ENCODE assay signal across 2 cellular contexts in genomic region chr22:38097557-38098409, GRCh38.
A peak's percentile ranks its signal among the peaks of the same experiment; 100 is the strongest.
TF ChIP-seq lines count a peak whose summit lies in the region.

No MANE protein-coding gene starts in this region.

TF ChIP-seq in HEK293, 187 proteins besides CTCF, POLR2A, EP300 and RAD21:
- peak; percentile 40 for TF ChIP-seq SP3 (tag by site-specific recombination; IDR thresholded peaks at IDR 0.05)
- peak; percentile 35; the same call in 1 of the 2 replicates for TF ChIP-seq ZFHX2 (tag by site-specific recombination; conservative IDR thresholded peaks at IDR 0.05)
- no peak for TF ChIP-seq HOXA7 (CRISPR knock-in tag; IDR thresholded peaks at IDR 0.05; ENCODE audit: borderline replicate concordance)
- TF ChIP-seq ZBTB26 (tag by site-specific recombination; optimal IDR thresholded peaks at IDR 0.05) = no peak
- TF ChIP-seq ZNF561 (tag by site-specific recombination; IDR thresholded peaks at IDR 0.05; ENCODE audit: borderline replicate concordance) = no peak
- TF ChIP-seq SP2 (tag by site-specific recombination; IDR thresholded peaks at IDR 0.05) = peak; percentile 43
- TF ChIP-seq EGR2 (tag by site-specific recombination; IDR thresholded peaks at IDR 0.05; ENCODE audit: low read depth) = peak; percentile 45; the same call in 1 of the 2 replicates
- TF ChIP-seq ZNF341 (tag by site-specific recombination; IDR thresholded peaks at IDR 0.05; ENCODE audit: low read depth) = no peak
- TF ChIP-seq KLF1 (tag by site-specific recombination; IDR thresholded peaks at IDR 0.05) = peak; percentile 90
- no peak for TF ChIP-seq KLF16 (tag by site-specific recombination; IDR thresholded peaks at IDR 0.05)
- 0 out of 2 replicates have a peak, but pooled peaks have one; percentile 8 for TF ChIP-seq GLIS1 (tag by site-specific recombination; IDR thresholded peaks at IDR 0.05)
- no peak for TF ChIP-seq ZNF645 (tag by site-specific recombination; IDR thresholded peaks at IDR 0.05)
- no peak for TF ChIP-seq ZNF701 (tag by site-specific recombination; IDR thresholded peaks at IDR 0.05)
- no peak for TF ChIP-seq ZBTB21 (tag by site-specific recombination; IDR thresholded peaks at IDR 0.05)
- TF ChIP-seq KLF17 (tag by site-specific recombination; IDR thresholded peaks at IDR 0.05) = 0 out of 2 replicates have a peak, but pooled peaks have one; percentile 27
- peak; percentile 38; the same call in 1 of the 2 replicates for TF ChIP-seq KLF9 (tag by site-specific recombination; IDR thresholded peaks at IDR 0.05; ENCODE audit: low read depth)

TF ChIP-seq in K562, 482 proteins besides CTCF, POLR2A, EP300 and RAD21:
- no peak for TF ChIP-seq NKRF (IDR thresholded peaks at IDR 0.05; ENCODE audit: borderline replicate concordance)
- no peak for TF ChIP-seq ZFX (CRISPR knock-in tag; IDR thresholded peaks at IDR 0.05)
- peak; percentile 48; the same call in 1 of the 2 replicates for TF ChIP-seq ZBTB7A (IDR thresholded peaks at IDR 0.05; ENCODE audit: borderline replicate concordance, control insufficient read depth, low read depth, low read length)
- peak; percentile 45; the same call in 1 of the 2 replicates for TF ChIP-seq MYC (IDR thresholded peaks at IDR 0.05; ENCODE audit: low read depth, low read length)
- no peak for TF ChIP-seq MYC (CRISPR knock-in tag; IDR thresholded peaks at IDR 0.05; ENCODE audit: borderline replicate concordance, low read depth)
- 0 out of 2 replicates have a peak, but pooled peaks have one; percentile 27 for TF ChIP-seq ZNF263 (CRISPR knock-in tag; IDR thresholded peaks at IDR 0.05; ENCODE audit: borderline replicate concordance)
- no peak for TF ChIP-seq KAT7 (CRISPR knock-in tag; IDR thresholded peaks at IDR 0.05; ENCODE audit: borderline replicate concordance)
- TF ChIP-seq EZH2 (IDR thresholded peaks at IDR 0.05; ENCODE audit: borderline replicate concordance, low read depth, low read length) = no peak
- TF ChIP-seq BHLHE40 (IDR thresholded peaks at IDR 0.05; ENCODE audit: low read length) = peak; percentile 58
- peak in 1 of 2 experiments; percentile 90; a peak in 1 of 3 replicates for TF ChIP-seq CBX3 (IDR thresholded peaks at IDR 0.05; ENCODE audit: borderline replicate concordance in 1 of 2, low read length in 2 of 2)
- peak; percentile 94 to 99 for TF ChIP-seq E2F6 (IDR thresholded peaks at IDR 0.05; ENCODE audit: borderline replicate concordance in 1 of 2, extremely low read depth in 1 of 2, insufficient read depth in 1 of 2, insufficient read length in 1 of 2, low read depth in 1 of 2, low read length in 1 of 2, poor library complexity in 1 of 2, severe bottlenecking in 1 of 2)
- TF ChIP-seq NFYB (IDR thresholded peaks at IDR 0.05; ENCODE audit: extremely low read depth, insufficient read length) = no peak
- TF ChIP-seq SMC3 (conservative IDR thresholded peaks at IDR 0.05; ENCODE audit: insufficient read depth, low read depth, low read length) = peak; percentile 49; the same call in 1 of the 2 replicates
- peak; percentile 36; the same call in 1 of the 2 replicates for TF ChIP-seq TFAP4 (CRISPR knock-in tag; IDR thresholded peaks at IDR 0.05; ENCODE audit: borderline replicate concordance)
- TF ChIP-seq EGR1 (conservative IDR thresholded peaks at IDR 0.05) = peak; percentile 60; the same call in 1 of the 2 replicates
- TF ChIP-seq ZBTB33 (CRISPR knock-in tag; IDR thresholded peaks at IDR 0.05) = peak; percentile 99
- peak; percentile 82 for TF ChIP-seq MAX (CRISPR knock-in tag; IDR thresholded peaks at IDR 0.05)
- no peak for TF ChIP-seq ZNF232 (CRISPR knock-in tag; IDR thresholded peaks at IDR 0.05)
- peak; percentile 98 for TF ChIP-seq L3MBTL2 (IDR thresholded peaks at IDR 0.05)
- TF ChIP-seq CXXC5 (CRISPR knock-in tag; IDR thresholded peaks at IDR 0.05) = peak; percentile 31
- TF ChIP-seq MAZ (CRISPR knock-in tag; conservative IDR thresholded peaks at IDR 0.05 in 1 of 2, IDR thresholded peaks at IDR 0.05 in 1 of 2) = 0 out of 4 replicates have a peak, but pooled peaks of 1 of the 2 experiments have one; percentile 34
- TF ChIP-seq ZNF436 (CRISPR knock-in tag; IDR thresholded peaks at IDR 0.05) = no peak
- TF ChIP-seq MYNN (IDR thresholded peaks at IDR 0.05) = no peak
- no peak for TF ChIP-seq MYNN (CRISPR knock-in tag; IDR thresholded peaks at IDR 0.05)
- 0 out of 2 replicates have a peak, but pooled peaks have one; percentile 61 for TF ChIP-seq CBX1 (IDR thresholded peaks at IDR 0.05; ENCODE audit: low read depth)
- no peak for TF ChIP-seq TARDBP (IDR thresholded peaks at IDR 0.05)
- peak; percentile 98 for TF ChIP-seq MGA (IDR thresholded peaks at IDR 0.05)
TF ChIP-seq in K562: peak in this region for 16.
